11 cellular contexts compared by ENCODE assay signal in genomic region chr1:196180847-196181593, GRCh38.
DNase-seq lines count a peak whose midpoint lies in the region; ATAC-seq and TF ChIP-seq lines count a peak whose summit lies in the region.
"Had no signal": no experiment of that assay in that cellular context is flagged by ENCODE, and none has a peak within 500 bp of the region (broad histone marks: within the 10 kb centered on the region; RNA-seq: fewer than 3 reads in every experiment).

No MANE protein-coding gene starts in this region.

- no peaks in the 10 kb centered on the region for H3K79me2 ChIP-seq in GM23338 (replicated peaks; ENCODE audit: insufficient read depth)

- no peaks in the 10 kb centered on the region for H3K4me1 Mint-ChIP-seq in GM23338
- H3K4me1 Mint-ChIP-seq: natural killer cell had no signal

- H3K36me3 ChIP-seq in GM23338 (ENCODE audit: insufficient read depth) (no peaks in the 10 kb centered on the region), esophagus (ENCODE audit: control insufficient read depth in 2 of 2, insufficient read depth in 2 of 2, low read length in 1 of 2) (no peaks in the 10 kb centered on the region)

- H3K4me1 ChIP-seq in GM23338 (ENCODE audit: insufficient read depth) (no peaks in the 10 kb centered on the region), esophagus (ENCODE audit: control insufficient read depth in 2 of 2, insufficient read depth in 2 of 2, low read length in 1 of 2) (peaks cover 2 to 8% of the 10 kb centered on the region in 2 donors)

- no peak for ATAC-seq in GM23338
- no peak for ATAC-seq in HG03442 (IDR thresholded peaks at IDR 0.05; ENCODE audit: unreplicated experiment)
- ATAC-seq: activated T-cell treated with anti-CD3 and anti-CD28 coated beads, Interleukin-2, amount 50 U/mL, for 72 hours; natural killer cell had no signal

- no peak overlapping the region for H3K4me2 ChIP-seq in GM23338

- H3K9me3 Mint-ChIP-seq in GM23338: no peaks in the 10 kb centered on the region

- TF ChIP-seq CTCF in GM23338 (conservative IDR thresholded peaks at IDR 0.05; ENCODE audit: low read depth in 2 of 2): no peak
- TF ChIP-seq CTCF in GM10266 (IDR thresholded peaks at IDR 0.05; ENCODE audit: control insufficient read depth, insufficient read depth, low read depth, missing control alignments): no peak

- no peaks in the 10 kb centered on the region for H4K20me1 ChIP-seq in GM23338 (replicated peaks; ENCODE audit: insufficient read depth)

- H3K27me3 ChIP-seq in GM23338 (ENCODE audit: insufficient read depth) (no peaks in the 10 kb centered on the region), esophagus (ENCODE audit: control insufficient read depth in 1 of 2, insufficient read depth in 2 of 2, low read length in 2 of 2) (no peaks in the 10 kb centered on the region)

- 11 to 15% methylated on average over 1 of the region's 1 CpG for WGBS in esophagus, 2 donors

- no peaks in the 10 kb centered on the region for H3K9me2 ChIP-seq in GM23338 (ENCODE audit: insufficient read depth)

- H3K4me3 ChIP-seq in GM23338: no peak overlapping the region
- no peak overlapping the region for H3K4me3 ChIP-seq in esophagus (ENCODE audit: low read depth in 1 of 2, low read length in 2 of 2)

- no peak overlapping the region for H3K4me3 Mint-ChIP-seq in GM23338
- H3K4me3 Mint-ChIP-seq: activated T-cell treated with anti-CD3 and anti-CD28 coated beads, Interleukin-2, amount 50 U/mL, for 72 hours; natural killer cell had no signal

- no peaks in the 10 kb centered on the region for H3K36me3 Mint-ChIP-seq in GM23338 (ENCODE audit: low read depth)
- H3K36me3 Mint-ChIP-seq: natural killer cell had no signal

- H3F3A ChIP-seq in GM23338 (replicated peaks; ENCODE audit: low read depth): no peaks in the 10 kb centered on the region

- DNase-seq in GM23338 (ENCODE audit: low spot score) (no peak), RKO (ENCODE audit: low spot score) (peak; percentile 93), pulmonary artery endothelial cell (ENCODE audit: low read depth, low spot score) (peak; percentile 89), NCI-H2029 treated with DMSO at 0.1 percent for 48 hours (lab: John Stamatoyannopoulos, UW) (no peak), medulla oblongata (ENCODE audit: extremely low spot score) (no peak), GM10266 (ENCODE audit: extremely low spot score) (no peak)
- DNase-seq: activated T-cell treated with anti-CD3 and anti-CD28 coated beads, Interleukin-2, amount 50 U/mL, for 72 hours; H7; natural killer cell had no signal

- no peaks in the 10 kb centered on the region for H3K27me3 Mint-ChIP-seq in GM23338 (ENCODE audit: insufficient read depth, low read depth, poor library complexity)

- H3K27ac Mint-ChIP-seq in GM23338: no peak overlapping the region
- H3K27ac Mint-ChIP-seq: activated T-cell treated with anti-CD3 and anti-CD28 coated beads, Interleukin-2, amount 50 U/mL, for 72 hours; natural killer cell had no signal

- H3K27ac ChIP-seq in GM23338 (ENCODE audit: low read depth): no peak overlapping the region
- peak overlapping the region; percentile 48 to 73 for H3K27ac ChIP-seq in esophagus (ENCODE audit: low read depth in 2 of 2, low read length in 1 of 2)

- H3K9me3 ChIP-seq in esophagus (ENCODE audit: control insufficient read depth in 2 of 2, insufficient read depth in 1 of 2, low read depth in 1 of 2, low read length in 1 of 2): peaks cover 0 to 2% of the 10 kb centered on the region in 2 donors

- peak overlapping the region; percentile 30; the same call in 1 of the 2 replicates for H2AFZ ChIP-seq in GM23338

TF ChIP-seq in GM23338, 12 proteins besides CTCF, POLR2A, EP300 and RAD21:
- TF ChIP-seq EZH2 (IDR thresholded peaks at IDR 0.05; ENCODE audit: low read depth, unreplicated experiment) (no peak), ZNF331 (CRISPR knock-in tag; IDR thresholded peaks at IDR 0.05; ENCODE audit: low read depth) (no peak), POLR2AphosphoS5 (IDR thresholded peaks at IDR 0.05; ENCODE audit: low read depth) (no peak)

Comparison
In these comparisons a context has a peak if more than half of its experiments do, and no peak if none do; other contexts are left out.
1. DNase-seq: peak in RKO (single experiment) and pulmonary artery endothelial cell (single experiment); none in GM23338 (single experiment), NCI-H2029 treated with DMSO at 0.1 percent for 48 hours (single experiment), medulla oblongata (single experiment) and GM10266 (single experiment).